1 cellular context compared by ENCODE assay signal in the genomic region with DNA sequence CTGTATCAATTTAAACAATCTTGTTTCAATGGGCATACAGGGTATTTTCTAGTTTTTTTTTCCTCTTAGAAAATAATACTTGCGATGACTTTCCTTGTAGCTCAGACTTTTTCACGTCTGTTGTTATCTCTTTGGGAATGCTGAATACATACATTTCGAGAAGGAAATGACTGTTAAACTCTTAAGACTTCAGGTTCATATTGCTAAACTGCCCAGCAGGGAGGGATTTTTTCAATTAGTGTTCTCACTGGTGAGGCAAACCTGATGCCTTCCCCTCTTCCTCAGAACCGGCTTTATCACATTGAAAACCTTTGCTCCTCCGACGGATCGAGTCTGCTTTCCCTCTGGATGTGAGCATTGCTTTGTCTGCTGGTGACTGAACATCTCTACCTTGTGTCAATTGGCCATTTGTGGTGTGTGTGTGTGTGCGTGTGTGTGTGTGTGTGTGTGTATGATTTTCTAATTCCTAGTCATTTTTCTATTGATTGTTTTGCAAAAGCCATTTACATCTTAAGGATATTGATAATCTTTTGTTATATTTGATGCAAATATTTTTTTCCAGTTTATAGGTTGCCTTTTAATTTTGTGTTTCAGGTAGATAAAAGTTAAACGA.
TF ChIP-seq lines count a peak whose summit lies in the region.

No MANE protein-coding gene starts in this region.

TF ChIP-seq in SK-N-SH treated with all-trans-retinoic acid at 6 μM for 48 hours, 23 proteins besides CTCF, POLR2A, EP300 and RAD21 (continued from another document):
- TF ChIP-seq RARB (CRISPR knock-in tag; IDR thresholded peaks at IDR 0.05), result 0 out of 2 replicates have a peak, but pooled peaks have one; percentile 4
TF ChIP-seq in SK-N-SH treated with all-trans-retinoic acid at 6 μM for 48 hours: peak in this region for 9.
